ENCODE assay signal across 11 cellular contexts in the genomic region with DNA sequence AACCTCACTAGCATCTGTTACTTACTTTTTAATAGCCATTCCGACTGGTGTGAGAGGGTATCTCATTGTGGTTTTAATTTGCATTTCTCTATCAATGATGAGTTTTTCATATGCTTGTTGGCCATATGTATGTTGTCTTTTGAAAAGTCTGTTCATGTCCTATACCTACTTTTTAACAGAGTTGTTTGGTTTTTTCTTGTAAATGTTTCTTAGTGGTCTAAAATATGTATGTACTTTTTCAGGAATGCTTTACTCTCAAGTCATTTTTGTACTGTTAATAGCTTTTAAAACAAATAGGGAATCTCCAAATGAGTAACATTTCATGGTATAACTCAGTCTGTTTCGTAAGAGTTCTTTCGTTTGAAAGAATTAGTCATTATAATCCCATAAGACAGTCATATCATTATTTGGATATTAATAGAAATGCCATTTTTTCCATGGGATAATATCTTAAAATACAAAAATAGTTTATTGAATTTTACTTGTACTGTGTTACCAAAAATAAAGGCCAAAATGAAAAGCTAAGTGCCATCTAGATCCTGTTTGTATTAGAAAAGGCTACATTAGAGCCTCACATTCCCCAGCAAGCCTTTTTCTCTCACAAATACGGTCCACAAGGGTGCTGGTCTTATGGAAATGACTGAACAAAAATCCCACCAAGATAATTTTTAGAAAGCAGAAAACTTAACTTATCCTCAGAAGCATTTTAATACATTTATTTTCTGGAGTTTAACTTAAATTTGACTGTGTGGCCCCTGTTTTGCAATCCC.
DNase-seq lines count a peak whose midpoint lies in the region; ATAC-seq, FAIRE-seq and TF ChIP-seq lines count a peak whose summit lies in the region.
"Had no signal": no experiment of that assay in that cellular context is flagged by ENCODE, and none has a peak within 500 bp of the region (broad histone marks: within the 10 kb centered on the region; RNA-seq: fewer than 3 reads in every experiment).

No MANE protein-coding gene starts in this region.

- H3K4me1 Mint-ChIP-seq in activated T-cell treated with anti-CD3 and anti-CD28 coated beads, Interleukin-2, amount 50 U/mL, for 24 hours (ENCODE audit: low read depth): peaks cover 9% of the 10 kb centered on the region
- H3K4me1 Mint-ChIP-seq in stimulated activated naive CD8-positive, alpha-beta T cell treated with anti-CD3 and anti-CD28 coated beads, Interleukin-15, amount 100 ng/mL, for 72 hours: no peaks in the 10 kb centered on the region
- H3K4me1 Mint-ChIP-seq in endodermal cell: peaks cover 2% of the 10 kb centered on the region
- H3K4me1 Mint-ChIP-seq: central memory CD8-positive, alpha-beta T cell had no signal

- DNase-seq in activated T-cell treated with anti-CD3 and anti-CD28 coated beads, Interleukin-2, amount 50 U/mL, for 24 hours: no peak
- no peak for DNase-seq in activated T-cell treated with anti-CD3 and anti-CD28 coated beads, Interleukin-2, amount 50 U/mL, for 48 hours
- peak; percentile 9 for DNase-seq in RWPE1 (ENCODE audit: low spot score)
- no peak for DNase-seq in stimulated activated naive CD8-positive, alpha-beta T cell treated with anti-CD3 and anti-CD28 coated beads, Interleukin-15, amount 100 ng/mL, for 72 hours
- no peak for DNase-seq in endodermal cell
- DNase-seq in frontal cortex (ENCODE audit: low spot score in 2 of 2): no peak
- no peak for DNase-seq in stimulated activated CD4-positive, alpha-beta T cell treated with anti-CD3 and anti-CD28 coated beads, Interleukin-2, amount 100 ng/mL, for 24 hours
- DNase-seq: 8988T; activated CD4-positive, alpha-beta T cell treated with anti-CD3 and anti-CD28 coated beads, Interleukin-2, amount 50 U/mL, for 48 hours had no signal

- H3K4me3 ChIP-seq in endodermal cell (ENCODE audit: low read length): no peak overlapping the region

- WGBS in endodermal cell (ENCODE audit: insufficient coverage in 1 of 2, insufficient read length in 1 of 2), 2 experiments: 80 to 94% methylated on average over 1 to 4 of the region's 4 CpGs

- POLR2A ChIA-PET in RWPE1 (lab: Yijun Ruan, JAX; ENCODE audit: low non-redundant PET): no interaction called here

- TF ChIP-seq CTCF in RWPE1 (conservative IDR thresholded peaks at IDR 0.05; ENCODE audit: low read depth) (no peak), endodermal cell (conservative IDR thresholded peaks at IDR 0.05) (no peak)

- no peaks in the 10 kb centered on the region for H3K9me3 Mint-ChIP-seq in activated T-cell treated with anti-CD3 and anti-CD28 coated beads, Interleukin-2, amount 50 U/mL, for 24 hours
- no peaks in the 10 kb centered on the region for H3K9me3 Mint-ChIP-seq in stimulated activated naive CD8-positive, alpha-beta T cell treated with anti-CD3 and anti-CD28 coated beads, Interleukin-15, amount 100 ng/mL, for 72 hours
- H3K9me3 Mint-ChIP-seq in endodermal cell: no peaks in the 10 kb centered on the region
- H3K9me3 Mint-ChIP-seq: central memory CD8-positive, alpha-beta T cell had no signal

- peak overlapping the region; percentile 2 for H3K27ac Mint-ChIP-seq in activated T-cell treated with anti-CD3 and anti-CD28 coated beads, Interleukin-2, amount 50 U/mL, for 24 hours
- no peak overlapping the region for H3K27ac Mint-ChIP-seq in stimulated activated naive CD8-positive, alpha-beta T cell treated with anti-CD3 and anti-CD28 coated beads, Interleukin-15, amount 100 ng/mL, for 72 hours
- no peak overlapping the region for H3K27ac Mint-ChIP-seq in endodermal cell

- no peaks in the 10 kb centered on the region for H3K4me1 ChIP-seq in endodermal cell (ENCODE audit: control insufficient read depth, insufficient read depth, low read length)

- no peaks in the 10 kb centered on the region for H3K36me3 ChIP-seq in endodermal cell (ENCODE audit: control insufficient read depth, insufficient read depth, low read length)

- H3K27me3 Mint-ChIP-seq in activated T-cell treated with anti-CD3 and anti-CD28 coated beads, Interleukin-2, amount 50 U/mL, for 24 hours: no peaks in the 10 kb centered on the region
- no peaks in the 10 kb centered on the region for H3K27me3 Mint-ChIP-seq in stimulated activated naive CD8-positive, alpha-beta T cell treated with anti-CD3 and anti-CD28 coated beads, Interleukin-15, amount 100 ng/mL, for 72 hours
- H3K27me3 Mint-ChIP-seq in endodermal cell (ENCODE audit: insufficient read depth): no peaks in the 10 kb centered on the region
- H3K27me3 Mint-ChIP-seq: central memory CD8-positive, alpha-beta T cell had no signal

- FAIRE-seq in frontal cortex (lab: Jason Lieb, UNC): no peak

- H3K4me3 Mint-ChIP-seq in activated T-cell treated with anti-CD3 and anti-CD28 coated beads, Interleukin-2, amount 50 U/mL, for 24 hours: no peak overlapping the region
- H3K4me3 Mint-ChIP-seq in stimulated activated naive CD8-positive, alpha-beta T cell treated with anti-CD3 and anti-CD28 coated beads, Interleukin-15, amount 100 ng/mL, for 72 hours: no peak overlapping the region
- H3K4me3 Mint-ChIP-seq in endodermal cell: no peak overlapping the region
- H3K4me3 Mint-ChIP-seq: central memory CD8-positive, alpha-beta T cell had no signal

- CTCF ChIA-PET in RWPE1 (lab: Yijun Ruan, JAX): interaction anchor here (0.6 to 0.8 kb wide), 4 partner anchors 15 to 822 kb away, joined by 4 to 6 read pairs (median 4); no protein-coding TSS in a partner anchor

- peaks cover 2% of the 10 kb centered on the region for H3K36me3 Mint-ChIP-seq in activated T-cell treated with anti-CD3 and anti-CD28 coated beads, Interleukin-2, amount 50 U/mL, for 24 hours (ENCODE audit: low read depth)
- no peaks in the 10 kb centered on the region for H3K36me3 Mint-ChIP-seq in endodermal cell (ENCODE audit: low read depth)

- no peaks in the 10 kb centered on the region for H3K9me3 ChIP-seq in endodermal cell (ENCODE audit: control insufficient read depth, low read length)

- H3K27ac ChIP-seq in RWPE1: no peak overlapping the region
- no peak overlapping the region for H3K27ac ChIP-seq in endodermal cell (ENCODE audit: low read depth, low read length)

- H3K27me3 ChIP-seq in endodermal cell (ENCODE audit: control insufficient read depth, insufficient read depth, low read length, poor library complexity, severe bottlenecking): no peaks in the 10 kb centered on the region

- H3K9ac ChIP-seq in endodermal cell (ENCODE audit: extremely low read depth, low read length, poor library complexity, severe bottlenecking): no peak overlapping the region

- ATAC-seq in HG02884 (IDR thresholded peaks at IDR 0.05; ENCODE audit: unreplicated experiment): peak; percentile 82
- ATAC-seq in stimulated activated naive CD8-positive, alpha-beta T cell treated with anti-CD3 and anti-CD28 coated beads, Interleukin-15, amount 100 ng/mL, for 72 hours: peak; percentile 45
